In genomic region chr6:169701953-169702639, GRCh38 we compare ENCODE assay signal across 1 cellular context.
TF ChIP-seq lines count a peak whose summit lies in the region.

TSS of gene C6orf120 (plus strand) at chr6:169702126. CDS start at chr6:169702460, 334 bp downstream.
TSS of gene WDR27 (minus strand) at chr6:169702029. CDS start at chr6:169689005, 13,024 bp downstream.

TF ChIP-seq in HEK293, 187 proteins besides CTCF, POLR2A, EP300 and RAD21 (continued from another document and continues in another):
- TF ChIP-seq ZBTB6 (tag by site-specific recombination; IDR thresholded peaks at IDR 0.05) = no peak
- no peak for TF ChIP-seq REST (tag by site-specific recombination; IDR thresholded peaks at IDR 0.05)
- TF ChIP-seq ZNF132 (tag by site-specific recombination; IDR thresholded peaks at IDR 0.05; ENCODE audit: borderline replicate concordance) = no peak
- 0 out of 2 replicates have a peak, but pooled peaks have one; percentile 9 for TF ChIP-seq ZNF692 (tag by site-specific recombination; IDR thresholded peaks at IDR 0.05)
- no peak for TF ChIP-seq ZBTB7A (tag by site-specific recombination; IDR thresholded peaks at IDR 0.05; ENCODE audit: low read depth)
- peak; percentile 59; the same call in 1 of the 2 replicates for TF ChIP-seq ZBTB10 (tag by site-specific recombination; IDR thresholded peaks at IDR 0.05)
- no peak for TF ChIP-seq SCRT2 (tag by site-specific recombination; IDR thresholded peaks at IDR 0.05)
- peak; percentile 76 for TF ChIP-seq ZNF629 (tag by site-specific recombination; IDR thresholded peaks at IDR 0.05)
- no peak for TF ChIP-seq ATF2 (tag by site-specific recombination; IDR thresholded peaks at IDR 0.05; ENCODE audit: low read depth)
- TF ChIP-seq BCL11A (tag by site-specific recombination; IDR thresholded peaks at IDR 0.05; ENCODE audit: low read depth) = no peak
- TF ChIP-seq ZNF510 (tag by site-specific recombination; IDR thresholded peaks at IDR 0.05; ENCODE audit: insufficient replicate concordance) = no peak
- no peak for TF ChIP-seq ZNF354C (tag by site-specific recombination; IDR thresholded peaks at IDR 0.05; ENCODE audit: borderline replicate concordance, low read depth)
- no peak; the same call in 1 of the 2 replicates for TF ChIP-seq ZNF561 (tag by site-specific recombination; IDR thresholded peaks at IDR 0.05; ENCODE audit: borderline replicate concordance)
- no peak for TF ChIP-seq ZNF169 (tag by site-specific recombination; IDR thresholded peaks at IDR 0.05)
- TF ChIP-seq ZNF175 (tag by site-specific recombination; IDR thresholded peaks at IDR 0.05) = no peak
- no peak for TF ChIP-seq OVOL3 (tag by site-specific recombination; IDR thresholded peaks at IDR 0.05)
- TF ChIP-seq ZNF76 (tag by site-specific recombination; IDR thresholded peaks at IDR 0.05; ENCODE audit: borderline replicate concordance, low read depth) = peak; percentile 28; the same call in 1 of the 2 replicates
- TF ChIP-seq ZSCAN16 (tag by site-specific recombination; IDR thresholded peaks at IDR 0.05) = no peak
- TF ChIP-seq ZNF140 (tag by site-specific recombination; IDR thresholded peaks at IDR 0.05) = no peak
- no peak for TF ChIP-seq ZNF214 (tag by site-specific recombination; IDR thresholded peaks at IDR 0.05; ENCODE audit: borderline replicate concordance)
- peak; percentile 83 for TF ChIP-seq ZBTB26 (tag by site-specific recombination; optimal IDR thresholded peaks at IDR 0.05)
- no peak for TF ChIP-seq ZBTB44 (tag by site-specific recombination; IDR thresholded peaks at IDR 0.05)
- TF ChIP-seq ZNF610 (tag by site-specific recombination; IDR thresholded peaks at IDR 0.05; ENCODE audit: borderline replicate concordance) = no peak
- no peak for TF ChIP-seq ZNF19 (tag by site-specific recombination; IDR thresholded peaks at IDR 0.05; ENCODE audit: low read depth)
- no peak for TF ChIP-seq OSR2 (tag by site-specific recombination; IDR thresholded peaks at IDR 0.05)
- no peak for TF ChIP-seq ZNF138 (tag by site-specific recombination; IDR thresholded peaks at IDR 0.05; ENCODE audit: borderline replicate concordance)
- no peak for TF ChIP-seq ZBTB49 (tag by site-specific recombination; IDR thresholded peaks at IDR 0.05; ENCODE audit: low read depth)
- peak; percentile 71 for TF ChIP-seq ZIC2 (tag by site-specific recombination; IDR thresholded peaks at IDR 0.05)
- 0 out of 2 replicates have a peak, but pooled peaks have one; percentile 32 for TF ChIP-seq ZNF391 (tag by site-specific recombination; IDR thresholded peaks at IDR 0.05; ENCODE audit: borderline replicate concordance, low read depth)
- TF ChIP-seq ZNF488 (tag by site-specific recombination; IDR thresholded peaks at IDR 0.05) = no peak
- no peak for TF ChIP-seq ZNF221 (tag by site-specific recombination; IDR thresholded peaks at IDR 0.05; ENCODE audit: borderline replicate concordance)
- TF ChIP-seq GLI4 (tag by site-specific recombination; IDR thresholded peaks at IDR 0.05) = no peak
- 0 out of 2 replicates have a peak, but pooled peaks have one; percentile 38 for TF ChIP-seq ZNF777 (tag by site-specific recombination; IDR thresholded peaks at IDR 0.05; ENCODE audit: borderline replicate concordance)
- TF ChIP-seq ZXDB (tag by site-specific recombination; IDR thresholded peaks at IDR 0.05) = peak; percentile 97
- no peak for TF ChIP-seq PRDM1 (tag by site-specific recombination; IDR thresholded peaks at IDR 0.05)
- TF ChIP-seq ZNF146 (tag by site-specific recombination; IDR thresholded peaks at IDR 0.05) = no peak
- TF ChIP-seq ZNF624 (tag by site-specific recombination; IDR thresholded peaks at IDR 0.05) = no peak
- peak; percentile 96 for TF ChIP-seq SP3 (tag by site-specific recombination; IDR thresholded peaks at IDR 0.05)
- TF ChIP-seq ZNF248 (tag by site-specific recombination; IDR thresholded peaks at IDR 0.05) = no peak
- TF ChIP-seq ZNF514 (tag by site-specific recombination; IDR thresholded peaks at IDR 0.05) = no peak
- no peak; the same call in 1 of the 2 replicates for TF ChIP-seq ZNF837 (tag by site-specific recombination; IDR thresholded peaks at IDR 0.05)
- no peak for TF ChIP-seq ZSCAN4 (tag by site-specific recombination; IDR thresholded peaks at IDR 0.05)
- TF ChIP-seq ZNF707 (tag by site-specific recombination; IDR thresholded peaks at IDR 0.05) = no peak
- no peak for TF ChIP-seq ZNF416 (tag by site-specific recombination; IDR thresholded peaks at IDR 0.05)
- no peak for TF ChIP-seq ZFP69B (tag by site-specific recombination; IDR thresholded peaks at IDR 0.05)
- peak; percentile 90 for TF ChIP-seq GLIS2 (tag by site-specific recombination; IDR thresholded peaks at IDR 0.05)
- no peak for TF ChIP-seq WT1 (tag by site-specific recombination; IDR thresholded peaks at IDR 0.05)
- TF ChIP-seq SETDB1 (IDR thresholded peaks at IDR 0.05; ENCODE audit: insufficient read length, low read length) = no peak
